Comparison of ENCODE assay signal across 27 cellular contexts in the genomic region with DNA sequence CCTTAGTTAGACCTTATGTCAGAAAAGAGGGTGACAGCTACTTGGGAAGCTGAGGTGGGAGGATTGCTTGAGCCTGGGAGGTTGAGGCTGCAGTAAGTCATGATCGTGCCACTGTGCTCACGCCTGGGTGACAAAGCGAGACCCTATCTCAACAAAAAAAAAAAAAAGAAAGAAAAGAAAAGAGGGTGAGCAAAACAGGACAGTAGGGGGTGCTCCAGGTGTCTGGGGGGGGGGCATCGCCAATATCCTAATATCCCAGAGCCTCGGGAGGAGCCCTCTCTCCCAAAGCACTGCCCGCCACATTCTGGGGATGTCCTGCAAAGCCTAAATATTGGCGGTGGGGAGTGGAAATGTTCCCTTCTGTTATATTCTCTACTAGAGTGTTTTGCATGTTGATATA.
"Had no signal": no experiment of that assay in that cellular context is flagged by ENCODE, and none has a peak within 500 bp of the region (broad histone marks: within the 10 kb centered on the region; RNA-seq: fewer than 3 reads in every experiment).

No MANE protein-coding gene starts in this region.

- H3K27ac ChIP-seq: brain microvascular endothelial cell, cardiac muscle cell had no signal

- H3K36me3 Mint-ChIP-seq: activated CD8-positive, alpha-beta memory T cell treated with anti-CD3 and anti-CD28 coated beads, Interleukin-2, amount 10 ng/mL, durations not matched to agents 7 days and 5 days; activated naive CD8-positive, alpha-beta T cell had no signal

- H3K9me3 ChIP-seq: MG63 had no signal

- H3K27me3 ChIP-seq: brain microvascular endothelial cell, cardiac muscle cell, MG63 had no signal

- FAIRE-seq: RCC 7860 had no signal

- H3K27me3 Mint-ChIP-seq: activated B cell treated with CpG ODN at 0.5 μM for 24 hours; activated CD4-positive, alpha-beta T cell treated with anti-CD3 and anti-CD28 coated beads, Interleukin-2, amount 10 ng/mL, durations not matched to agents 24 days and 14 days; activated CD8-positive, alpha-beta memory T cell treated with anti-CD3 and anti-CD28 coated beads, Interleukin-2, amount 10 ng/mL, durations not matched to agents 7 days and 5 days; activated naive CD8-positive, alpha-beta T cell; T-helper 17 cell had no signal

- H3K27ac Mint-ChIP-seq: activated B cell treated with CpG ODN at 0.5 μM for 24 hours; activated CD4-positive, alpha-beta T cell treated with anti-CD3 and anti-CD28 coated beads, Interleukin-2, amount 10 ng/mL, durations not matched to agents 24 days and 14 days; activated CD8-positive, alpha-beta memory T cell treated with anti-CD3 and anti-CD28 coated beads, Interleukin-2, amount 10 ng/mL, durations not matched to agents 7 days and 5 days; activated naive CD4-positive, alpha-beta T cell treated with anti-CD3 and anti-CD28 coated beads for 36 hours; activated naive CD8-positive, alpha-beta T cell; activated T-cell treated with anti-CD3 and anti-CD28 coated beads, Interleukin-2, amount 50 U/mL, for 24 hours; T-helper 17 cell had no signal

- DNase-seq: activated B cell treated with CpG ODN at 0.5 μM for 24 hours; activated CD4-positive, alpha-beta T cell treated with anti-CD3 and anti-CD28 coated beads for 1 hour; activated CD4-positive, alpha-beta T cell treated with anti-CD3 and anti-CD28 coated beads, Interleukin-2, amount 10 ng/mL, durations not matched to agents 24 days and 14 days; activated CD4-positive, alpha-beta T cell treated with anti-CD3 and anti-CD28 coated beads, Interleukin-2, amount 50 U/mL, for 48 hours; activated CD8-positive, alpha-beta memory T cell treated with anti-CD3 and anti-CD28 coated beads, Interleukin-2, amount 10 ng/mL, durations not matched to agents 7 days and 5 days; activated effector memory CD4-positive, alpha-beta T cell treated with anti-CD3 and anti-CD28 coated beads, Interleukin-2, amount 50 U/mL, for 16 hours; activated naive CD4-positive, alpha-beta T cell treated with anti-CD3 and anti-CD28 coated beads for 36 hours; activated T-cell treated with anti-CD3 and anti-CD28 coated beads, Interleukin-2, amount 50 U/mL, for 24 hours; amygdala; brain microvascular endothelial cell; cerebellar nuclear complex; MG63; MV-4-11; NCI-H1105; NCI-H1436; NCI-H187; NCI-H2081; NCI-H510A treated with DMSO at 0.1 percent for 48 hours; NCI-H69; NK-92 treated with Interleukin-12 subunit alpha and Interleukin-12 subunit beta, amount 100 ng/mL, for 24 hours; PC-3; SHP77; T-helper 17 cell; T-helper 9 cell had no signal

- H3K36me3 ChIP-seq: brain microvascular endothelial cell, cardiac muscle cell, MG63 had no signal

- H3K9me3 Mint-ChIP-seq: activated B cell treated with CpG ODN at 0.5 μM for 24 hours; activated CD4-positive, alpha-beta T cell treated with anti-CD3 and anti-CD28 coated beads, Interleukin-2, amount 10 ng/mL, durations not matched to agents 24 days and 14 days; activated naive CD4-positive, alpha-beta T cell treated with anti-CD3 and anti-CD28 coated beads for 36 hours; activated T-cell treated with anti-CD3 and anti-CD28 coated beads, Interleukin-2, amount 50 U/mL, for 24 hours had no signal

- H3K4me3 Mint-ChIP-seq: activated B cell treated with CpG ODN at 0.5 μM for 24 hours; activated CD4-positive, alpha-beta T cell treated with anti-CD3 and anti-CD28 coated beads, Interleukin-2, amount 10 ng/mL, durations not matched to agents 24 days and 14 days; activated CD8-positive, alpha-beta memory T cell treated with anti-CD3 and anti-CD28 coated beads, Interleukin-2, amount 10 ng/mL, durations not matched to agents 7 days and 5 days; activated naive CD4-positive, alpha-beta T cell treated with anti-CD3 and anti-CD28 coated beads for 36 hours; activated naive CD8-positive, alpha-beta T cell; activated T-cell treated with anti-CD3 and anti-CD28 coated beads, Interleukin-2, amount 50 U/mL, for 24 hours; T-helper 17 cell had no signal

- H3K4me3 ChIP-seq: cardiac muscle cell, MG63 had no signal

- ATAC-seq: activated CD8-positive, alpha-beta memory T cell treated with anti-CD3 and anti-CD28 coated beads, Interleukin-2, amount 10 ng/mL, durations not matched to agents 7 days and 5 days; PC-3; T-helper 17 cell had no signal
